ENCODE assay signal across 8 cellular contexts in the genomic region with DNA sequence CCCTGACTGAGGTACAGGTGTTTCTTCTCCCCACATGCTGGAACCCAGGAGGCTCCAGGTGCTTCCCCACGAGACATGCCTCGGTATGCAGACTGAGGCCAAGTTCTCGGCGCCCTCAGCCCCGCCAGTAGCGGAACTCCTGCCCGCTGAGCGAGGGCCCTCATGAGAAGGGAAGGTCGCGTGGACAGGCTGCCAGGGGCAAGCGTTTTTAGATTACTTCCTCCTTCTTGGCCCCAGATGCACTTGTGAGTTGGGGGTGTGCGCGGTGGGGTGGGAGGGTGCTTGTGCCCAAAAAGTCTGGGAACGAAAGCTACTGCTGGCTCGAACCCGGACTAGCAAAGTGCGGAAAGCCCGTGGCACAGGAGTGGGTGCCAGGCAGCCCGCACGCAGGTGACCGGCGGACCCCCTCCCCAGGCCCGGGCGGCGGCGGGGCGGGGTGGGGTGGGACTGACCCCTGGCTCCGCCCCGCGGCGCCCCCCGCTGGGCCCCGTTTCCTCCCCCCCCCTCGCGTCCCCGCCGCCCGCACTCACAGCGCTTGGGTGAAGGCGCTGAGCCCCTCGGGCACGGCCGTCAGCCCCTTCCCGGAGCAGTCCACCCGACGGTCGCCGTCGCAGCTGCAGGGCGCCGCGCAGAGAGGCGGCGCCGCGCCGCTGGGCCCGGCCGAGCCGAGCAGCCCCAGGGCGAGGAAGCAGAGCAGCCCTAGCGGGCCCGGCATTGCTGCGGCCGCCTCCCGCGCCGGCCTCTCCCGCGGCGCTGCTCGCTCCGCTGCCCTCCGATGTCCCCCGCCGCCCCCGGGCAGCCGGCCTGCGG. TPM values are rescaled to one million over a fixed set of nuclear protein-coding genes. Genes with fewer than 3 reads are reported as not detected.
DNase-seq lines count a peak whose midpoint lies in the region; ATAC-seq and TF ChIP-seq lines count a peak whose summit lies in the region.

No MANE protein-coding gene starts in this region.

- H3K36me3 ChIP-seq in MG63, result no peaks in the 10 kb centered on the region

- no peak for TF ChIP-seq CTCF in fibroblast of villous mesenchyme (IDR thresholded peaks at IDR 0.05; ENCODE audit: insufficient read depth, low read depth, low read length)
- no peak for TF ChIP-seq CTCF in nephron progenitor cell (IDR thresholded peaks at IDR 0.05)

- peak overlapping the region; percentile 77 to 78 for H3K4me3 Mint-ChIP-seq in activated T-cell treated with anti-CD3 and anti-CD28 coated beads, Interleukin-2, amount 50 U/mL, for 72 hours
- H3K4me3 Mint-ChIP-seq in nephron progenitor cell, result peak overlapping the region; percentile 92

- H3K9me3 Mint-ChIP-seq in activated T-cell treated with anti-CD3 and anti-CD28 coated beads, Interleukin-2, amount 50 U/mL, for 72 hours, result no peaks in the 10 kb centered on the region
- H3K9me3 Mint-ChIP-seq in nephron progenitor cell, result peaks cover 6% of the 10 kb centered on the region

- peak; percentile 35 for ATAC-seq in GM21786 (IDR thresholded peaks at IDR 0.05; ENCODE audit: unreplicated experiment)
- ATAC-seq in activated T-cell treated with anti-CD3 and anti-CD28 coated beads, Interleukin-2, amount 50 U/mL, for 72 hours (replicated peaks in 1 of 2), result peak; percentile 70 to 74

- peak; percentile 36 for DNase-seq in DMS79 treated with DMSO at 0.1 percent for 48 hours (lab: John Stamatoyannopoulos, UW)
- no peak for DNase-seq in DMS79 (lab: John Stamatoyannopoulos, UW)
- DNase-seq in MG63, result peak; percentile 25
- peak; percentile 15 to 16 for DNase-seq in activated T-cell treated with anti-CD3 and anti-CD28 coated beads, Interleukin-2, amount 50 U/mL, for 72 hours
- DNase-seq in fibroblast of villous mesenchyme (ENCODE audit: low read depth), result no peak
- peak; percentile 68 for DNase-seq in nephron progenitor cell
- no peak for DNase-seq in NCI-H187 (lab: John Stamatoyannopoulos, UW)

- H3K27me3 Mint-ChIP-seq in activated T-cell treated with anti-CD3 and anti-CD28 coated beads, Interleukin-2, amount 50 U/mL, for 72 hours (ENCODE audit: low read depth), result peaks cover 53% of the 10 kb centered on the region
- H3K27me3 Mint-ChIP-seq in nephron progenitor cell (ENCODE audit: low read depth, poor library complexity), result peaks cover 2% of the 10 kb centered on the region

- H3K4me3 ChIP-seq in MG63 (peak overlapping the region; percentile 77), fibroblast of villous mesenchyme (ENCODE audit: low read depth, low read length) (peak overlapping the region; percentile 68)

- peaks cover 3% of the 10 kb centered on the region in 2 donors for H3K36me3 Mint-ChIP-seq in activated T-cell treated with anti-CD3 and anti-CD28 coated beads, Interleukin-2, amount 50 U/mL, for 72 hours (ENCODE audit: insufficient read depth in 2 of 2)
- peaks cover 9% of the 10 kb centered on the region for H3K36me3 Mint-ChIP-seq in nephron progenitor cell (ENCODE audit: low read depth)

- H3K27ac Mint-ChIP-seq in activated T-cell treated with anti-CD3 and anti-CD28 coated beads, Interleukin-2, amount 50 U/mL, for 72 hours, result no peak overlapping the region
- no peak overlapping the region for H3K27ac Mint-ChIP-seq in nephron progenitor cell

- H3K4me1 Mint-ChIP-seq in activated T-cell treated with anti-CD3 and anti-CD28 coated beads, Interleukin-2, amount 50 U/mL, for 72 hours (ENCODE audit: low read depth), result peaks cover 17% of the 10 kb centered on the region
- peaks cover 49% of the 10 kb centered on the region for H3K4me1 Mint-ChIP-seq in nephron progenitor cell

- no peaks in the 10 kb centered on the region for H3K27me3 ChIP-seq in MG63

- no peaks in the 10 kb centered on the region for H3K9me3 ChIP-seq in MG63

RNA-seq across cellular contexts. Expression of gene LGR4, which starts 0.8 kb away (rescaled TPM):
- 3.9 and 7.7 TPM in 2 replicates for total RNA-seq in MG63 (2014; rRNA removed; shearing (Covaris generic); ENCODE audit: low replicate concordance)
- under 1 TPM; 0.05 to 0.30 TPM for total RNA-seq in activated T-cell treated with anti-CD3 and anti-CD28 coated beads, Interleukin-2, amount 50 U/mL, for 72 hours
- total RNA-seq in fibroblast of villous mesenchyme, result 11.2 and 12.2 TPM in 2 replicates

RNA-seq across cellular contexts. Expression of gene LIN7C, which starts 34.8 kb away (rescaled TPM):
- total RNA-seq in MG63 (2014; rRNA removed; shearing (Covaris generic); ENCODE audit: low replicate concordance), result 18.0 and 33.0 TPM in 2 replicates
- 10 to 100 TPM; 16.9 to 23.5 TPM for total RNA-seq in activated T-cell treated with anti-CD3 and anti-CD28 coated beads, Interleukin-2, amount 50 U/mL, for 72 hours
- total RNA-seq in fibroblast of villous mesenchyme, result 51.2 and 91.1 TPM in 2 replicates

Comparison
In these comparisons a context has a peak if more than half of its experiments do, and no peak if none do; other contexts are left out.
1. DNase-seq: peak in DMS79 treated with DMSO at 0.1 percent for 48 hours (single experiment), MG63 (single experiment), activated T-cell treated with anti-CD3 and anti-CD28 coated beads, Interleukin-2, amount 50 U/mL, for 72 hours (2 of 2) and nephron progenitor cell (single experiment); none in DMS79 (single experiment), fibroblast of villous mesenchyme (single experiment) and NCI-H187 (0 of 2).